ENCODE assay signal across 9 cellular contexts in the genomic region with DNA sequence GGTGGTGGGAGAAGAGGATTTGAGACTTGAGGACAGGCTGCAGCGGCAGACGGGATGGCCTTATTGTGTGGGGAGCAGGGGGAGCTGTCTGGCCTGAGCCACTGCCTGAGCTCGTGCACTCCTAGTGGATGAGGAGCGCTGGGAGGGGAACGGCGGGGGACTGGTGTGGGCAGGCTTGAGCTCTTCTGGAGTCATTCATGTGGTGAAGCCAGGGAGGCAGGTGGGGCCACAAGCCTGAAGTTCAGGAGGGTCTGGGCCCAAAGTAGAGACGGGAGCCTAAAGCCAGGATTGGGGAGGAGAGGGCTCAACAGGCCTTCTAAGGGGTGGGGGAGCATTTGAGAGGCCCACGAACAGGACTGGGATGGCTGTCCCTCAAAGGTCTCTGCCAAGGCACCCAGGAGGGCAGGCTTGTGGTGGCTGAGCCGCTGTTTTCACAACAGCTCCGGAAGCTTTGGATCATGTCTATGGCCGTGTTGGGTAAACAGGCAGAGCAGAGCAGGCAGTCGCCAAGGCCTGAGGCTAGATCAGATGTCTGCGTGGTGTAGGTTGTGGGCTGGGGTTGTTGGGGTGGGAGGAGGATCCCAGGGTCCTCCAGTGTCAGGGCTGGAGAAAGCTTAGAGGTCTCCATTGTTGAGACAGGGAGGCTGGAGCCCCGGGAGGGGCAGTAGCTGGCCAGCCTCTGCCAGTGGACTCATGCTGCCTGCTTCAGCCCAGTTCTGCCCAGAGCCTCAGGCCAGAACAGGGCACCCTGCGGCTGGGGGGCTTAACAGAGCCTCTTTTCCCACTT. TPM values are rescaled to one million over a fixed set of nuclear protein-coding genes. Genes with fewer than 3 reads are reported as not detected.
DNase-seq lines count a peak whose midpoint lies in the region; ATAC-seq and TF ChIP-seq lines count a peak whose summit lies in the region.
"Had no signal": no experiment of that assay in that cellular context is flagged by ENCODE, and none has a peak within 500 bp of the region (broad histone marks: within the 10 kb centered on the region; RNA-seq: fewer than 3 reads in every experiment).

No MANE protein-coding gene starts in this region.

- H3K4me3 ChIP-seq in DOHH2 (ENCODE audit: low read length) (peak overlapping the region; percentile 95), NB4 (ENCODE audit: low read depth, low read length) (peak overlapping the region; percentile 51), neuronal stem cell (ENCODE audit: low read length in 2 of 2) (no peak overlapping the region)

- H3K27me3 ChIP-seq in DOHH2 (ENCODE audit: control insufficient read depth, low read length) (no peaks in the 10 kb centered on the region), neuronal stem cell (ENCODE audit: control insufficient read depth in 3 of 3, insufficient read depth in 3 of 3, low read depth in 1 of 3, low read length in 3 of 3) (peaks cover 0 to 22% (median 0%) of the 10 kb centered on the region in 3 experiments)

- peak overlapping the region; percentile 33 for H2BK5ac ChIP-seq in neuronal stem cell (ENCODE audit: low read length)

- TF ChIP-seq CTCF in DOHH2 (IDR thresholded peaks at IDR 0.05; ENCODE audit: low read depth, low read length, poor library complexity, severe bottlenecking) (peak; percentile 47), NB4 (IDR thresholded peaks at IDR 0.05; ENCODE audit: low read depth, low read length) (peak; percentile 18)

- H4K20me1 ChIP-seq in DOHH2 (ENCODE audit: control insufficient read depth, insufficient read depth, low read depth, low read length) = 0 out of 2 replicates have a peak, but pooled peaks cover 8% of the 10 kb centered on the region

- H3K36me3 Mint-ChIP-seq in dendritic cell treated with granulocyte-macrophage colony-stimulating factor and Interleukin-4, amounts not matched to agents 40 ng/mL and 50 ng/mL, for 4 days (ENCODE audit: low read depth) = peaks cover 90% of the 10 kb centered on the region

- TF ChIP-seq POLR2A in NB4 (IDR thresholded peaks at IDR 0.05; ENCODE audit: extremely low read depth, insufficient read length) = no peak

- no CpG with 5 or more reads among the region's 15 CpGs for WGBS in neuronal stem cell (ENCODE audit: extremely low coverage in 2 of 2, insufficient read length in 2 of 2, insufficient replicate concordance in 1 of 2), 2 donors

- H3K14ac ChIP-seq in neuronal stem cell (ENCODE audit: low read length) = no peak overlapping the region

- peaks cover 99% of the 10 kb centered on the region for H3K4me1 Mint-ChIP-seq in dendritic cell treated with granulocyte-macrophage colony-stimulating factor and Interleukin-4, amounts not matched to agents 40 ng/mL and 50 ng/mL, for 4 days (ENCODE audit: low read depth)

- H3K4me2 ChIP-seq in DOHH2 (ENCODE audit: low read length) (peak overlapping the region; percentile 98), neuronal stem cell (ENCODE audit: insufficient read depth, low read length, poor library complexity, severe bottlenecking) (no peak overlapping the region)

- H3K9me2 ChIP-seq in DOHH2 (replicated peaks; ENCODE audit: control insufficient read depth, low read length) = no peaks in the 10 kb centered on the region

- peak; percentile 98 for DNase-seq in NB4 (ENCODE audit: low read depth)
- no peak for DNase-seq in neuronal stem cell (ENCODE audit: low spot score)
- DNase-seq in HEK293T (ENCODE audit: extremely low spot score) = no peak
- no peak for DNase-seq in NCI-H1092 treated with DMSO at 0.1 percent for 48 hours (lab: John Stamatoyannopoulos, UW)
- DNase-seq in effector CD4-positive, alpha-beta T cell = no peak

- H3K9me3 ChIP-seq in DOHH2 (ENCODE audit: control insufficient read depth, insufficient read depth, low read length) = no peaks in the 10 kb centered on the region
- no peaks in the 10 kb centered on the region for H3K9me3 ChIP-seq in neuronal stem cell (replicated peaks in 1 of 2; ENCODE audit: control insufficient read depth in 2 of 2, insufficient read depth in 1 of 2, low read depth in 1 of 2, low read length in 2 of 2)

- no peak overlapping the region for H3K9ac ChIP-seq in neuronal stem cell (ENCODE audit: low read depth, low read length, poor library complexity)

- no peaks in the 10 kb centered on the region for H3K27me3 Mint-ChIP-seq in dendritic cell treated with granulocyte-macrophage colony-stimulating factor and Interleukin-4, amounts not matched to agents 40 ng/mL and 50 ng/mL, for 4 days

- H3K36me3 ChIP-seq in DOHH2 (ENCODE audit: control insufficient read depth, low read length) = peaks cover 78% of the 10 kb centered on the region
- no peaks in the 10 kb centered on the region for H3K36me3 ChIP-seq in neuronal stem cell (replicated peaks in 1 of 2; ENCODE audit: control insufficient read depth in 2 of 2, insufficient read depth in 2 of 2, low read length in 2 of 2)

- no peak overlapping the region for H4K91ac ChIP-seq in neuronal stem cell (ENCODE audit: low read depth, low read length, poor library complexity)

- POLR2A ChIA-PET in HEK293T (lab: Yijun Ruan, JAX) = interaction anchor here (1.5 kb wide), 1 partner anchor 8 kb away, joined by 3 read pairs; the partner anchor contains the start of gene PRKCD

- H3K4me1 ChIP-seq in DOHH2 (ENCODE audit: control insufficient read depth, low read length) = peaks cover 100% of the 10 kb centered on the region
- peaks cover 36 to 41% of the 10 kb centered on the region in 2 donors for H3K4me1 ChIP-seq in neuronal stem cell (ENCODE audit: control insufficient read depth in 2 of 2, insufficient read depth in 1 of 2, low read depth in 1 of 2, low read length in 2 of 2)

- peaks cover 97% of the 10 kb centered on the region for H3K79me2 ChIP-seq in DOHH2 (ENCODE audit: control insufficient read depth, low read length)

- peak overlapping the region; percentile 81 for H2AFZ ChIP-seq in neuronal stem cell (ENCODE audit: low read length)

- CTCF ChIA-PET in HEK293T (lab: Yijun Ruan, JAX) = no interaction called here

- H2AK5ac ChIP-seq in neuronal stem cell (ENCODE audit: low read depth, low read length) = peak overlapping the region; percentile 88

- H3K79me1 ChIP-seq in neuronal stem cell (ENCODE audit: low read depth, low read length) = peaks cover 19% of the 10 kb centered on the region

- no peak overlapping the region for H3K4ac ChIP-seq in neuronal stem cell (ENCODE audit: low read length)

- no peak overlapping the region for H2BK12ac ChIP-seq in neuronal stem cell (ENCODE audit: low read length)

- intact Hi-C loops in dendritic cell treated with granulocyte-macrophage colony-stimulating factor and Interleukin-4, amounts not matched to agents 40 ng/mL and 50 ng/mL, for 4 days (cut with micrococcal nuclease) = no loop called here

- no peaks in the 10 kb centered on the region for H3K9me3 Mint-ChIP-seq in dendritic cell treated with granulocyte-macrophage colony-stimulating factor and Interleukin-4, amounts not matched to agents 40 ng/mL and 50 ng/mL, for 4 days
- H3K9me3 Mint-ChIP-seq: activated T-helper 2 cell treated with anti-CD3 and anti-CD28 coated beads, Interferon-gamma antibody, Interleukin-2, Interleukin-4, amounts not matched to agents 10 μg/mL and 5 μg/mL and 100 μg/mL, durations not matched to agents 14 hours and 24 hours and 36 hours had no signal

- peak overlapping the region; percentile 95 for H3K27ac Mint-ChIP-seq in dendritic cell treated with granulocyte-macrophage colony-stimulating factor and Interleukin-4, amounts not matched to agents 40 ng/mL and 50 ng/mL, for 4 days
- H3K27ac Mint-ChIP-seq: activated T-helper 2 cell treated with anti-CD3 and anti-CD28 coated beads, Interferon-gamma antibody, Interleukin-2, Interleukin-4, amounts not matched to agents 10 μg/mL and 5 μg/mL and 100 μg/mL, durations not matched to agents 14 hours and 24 hours and 36 hours had no signal

- H3K27ac ChIP-seq in DOHH2 (ENCODE audit: low read depth, low read length) (peak overlapping the region; percentile 97), neuronal stem cell (replicated peaks; ENCODE audit: low read length) (no peak overlapping the region)

- no peak for ATAC-seq in GM19395 (IDR thresholded peaks at IDR 0.05; ENCODE audit: unreplicated experiment)

- H3K4me3 Mint-ChIP-seq in dendritic cell treated with granulocyte-macrophage colony-stimulating factor and Interleukin-4, amounts not matched to agents 40 ng/mL and 50 ng/mL, for 4 days = peak overlapping the region; percentile 98

- peaks cover 37% of the 10 kb centered on the region for H3F3A ChIP-seq in DOHH2 (ENCODE audit: control insufficient read depth, insufficient read depth)

- no peak overlapping the region for H2BK120ac ChIP-seq in neuronal stem cell (ENCODE audit: low read depth, low read length)

- H3K23ac ChIP-seq in neuronal stem cell (ENCODE audit: low read depth, low read length, poor library complexity) = no peak overlapping the region

- peak overlapping the region; percentile 59 for H3K18ac ChIP-seq in neuronal stem cell (ENCODE audit: low read length)

- H4K8ac ChIP-seq in neuronal stem cell (ENCODE audit: low read depth, low read length) = no peak overlapping the region

- peak overlapping the region; percentile 90 for H2BK15ac ChIP-seq in neuronal stem cell (ENCODE audit: low read length)

TF ChIP-seq in HEK293T, 16 proteins besides CTCF, POLR2A, EP300 and RAD21:
- TF ChIP-seq TARDBP (IDR thresholded peaks at IDR 0.05) (no peak), PKNOX1 (IDR thresholded peaks at IDR 0.05) (no peak), SUZ12 (IDR thresholded peaks at IDR 0.05) (no peak), CTBP1 (IDR thresholded peaks at IDR 0.05; ENCODE audit: borderline replicate concordance) (no peak), HDGF (IDR thresholded peaks at IDR 0.05; ENCODE audit: borderline replicate concordance) (no peak), ELF4 (IDR thresholded peaks at IDR 0.05) (no peak), SP1 (IDR thresholded peaks at IDR 0.05) (no peak), FOXK2 (IDR thresholded peaks at IDR 0.05) (no peak), FOXM1 (IDR thresholded peaks at IDR 0.05; ENCODE audit: borderline replicate concordance) (no peak)

RNA-seq across cellular contexts. Expression of gene PRKCD, which starts 8.2 kb away (rescaled TPM):
- 7.8 TPM for polyA plus RNA-seq in neuronal stem cell (2013, experiment 1 of 2)
- 7.9 TPM for polyA plus RNA-seq in neuronal stem cell (2013, experiment 2 of 2)

RNA-seq across cellular contexts. Expression of gene RFT1, which starts 39.0 kb away (rescaled TPM):
- polyA plus RNA-seq in neuronal stem cell (2013, experiment 1 of 2) = 9.3 TPM
- polyA plus RNA-seq in neuronal stem cell (2013, experiment 2 of 2) = 9.6 TPM

Comparison
In these comparisons a context has a peak if more than half of its experiments do, and no peak if none do; other contexts are left out.
1. H3K4me3 ChIP-seq: peak in DOHH2 (single experiment) and NB4 (single experiment); none in neuronal stem cell (0 of 2).